Comparison of ENCODE assay signal across 1 cellular context in genomic region chr16:47144559-47144877, GRCh38.
TF ChIP-seq lines count a peak whose summit lies in the region.

No MANE protein-coding gene starts in this region.

TF ChIP-seq in HepG2, 621 proteins besides CTCF, POLR2A, EP300 and RAD21 (continued from another document and continues in another):
- TF ChIP-seq, protein P1, sequence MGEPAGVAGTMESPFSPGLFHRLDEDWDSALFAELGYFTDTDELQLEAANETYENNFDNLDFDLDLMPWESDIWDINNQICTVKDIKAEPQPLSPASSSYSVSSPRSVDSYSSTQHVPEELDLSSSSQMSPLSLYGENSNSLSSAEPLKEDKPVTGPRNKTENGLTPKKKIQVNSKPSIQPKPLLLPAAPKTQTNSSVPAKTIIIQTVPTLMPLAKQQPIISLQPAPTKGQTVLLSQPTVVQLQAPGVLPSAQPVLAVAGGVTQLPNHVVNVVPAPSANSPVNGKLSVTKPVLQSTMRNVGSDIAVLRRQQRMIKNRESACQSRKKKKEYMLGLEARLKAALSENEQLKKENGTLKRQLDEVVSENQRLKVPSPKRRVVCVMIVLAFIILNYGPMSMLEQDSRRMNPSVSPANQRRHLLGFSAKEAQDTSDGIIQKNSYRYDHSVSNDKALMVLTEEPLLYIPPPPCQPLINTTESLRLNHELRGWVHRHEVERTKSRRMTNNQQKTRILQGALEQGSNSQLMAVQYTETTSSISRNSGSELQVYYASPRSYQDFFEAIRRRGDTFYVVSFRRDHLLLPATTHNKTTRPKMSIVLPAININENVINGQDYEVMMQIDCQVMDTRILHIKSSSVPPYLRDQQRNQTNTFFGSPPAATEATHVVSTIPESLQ (CRISPR knock-in tag; conservative IDR thresholded peaks at IDR 0.05) = no peak
- TF ChIP-seq ZNF556 (CRISPR knock-in tag; IDR thresholded peaks at IDR 0.05; ENCODE audit: borderline replicate concordance) = no peak
- TF ChIP-seq NCOA5 (CRISPR knock-in tag; IDR thresholded peaks at IDR 0.05) = no peak
- no peak for TF ChIP-seq MXI1 (IDR thresholded peaks at IDR 0.05; ENCODE audit: borderline replicate concordance, low read depth, low read length)
- TF ChIP-seq RFX1 (IDR thresholded peaks at IDR 0.05) = no peak
- TF ChIP-seq DNMT3B (CRISPR knock-in tag; conservative IDR thresholded peaks at IDR 0.05) = no peak
- TF ChIP-seq RBFOX2 (IDR thresholded peaks at IDR 0.05; ENCODE audit: low read depth, low read length) = no peak
- no peak for TF ChIP-seq PRMT3 (CRISPR knock-in tag; IDR thresholded peaks at IDR 0.05; ENCODE audit: borderline replicate concordance, low read depth)
- TF ChIP-seq ZNF737 (CRISPR knock-in tag; IDR thresholded peaks at IDR 0.05; ENCODE audit: borderline replicate concordance) = no peak
- TF ChIP-seq GMEB1 (CRISPR knock-in tag; IDR thresholded peaks at IDR 0.05; ENCODE audit: borderline replicate concordance) = no peak
- no peak for TF ChIP-seq TCF7 (IDR thresholded peaks at IDR 0.05; ENCODE audit: low read depth)
- no peak for TF ChIP-seq ATF7 (IDR thresholded peaks at IDR 0.05)
- TF ChIP-seq ATF7 (CRISPR knock-in tag; IDR thresholded peaks at IDR 0.05) = no peak
- no peak for TF ChIP-seq ZNF501 (CRISPR knock-in tag; IDR thresholded peaks at IDR 0.05)
- no peak for TF ChIP-seq RCOR2 (CRISPR knock-in tag; IDR thresholded peaks at IDR 0.05)
- no peak for TF ChIP-seq MIER3 (CRISPR knock-in tag; IDR thresholded peaks at IDR 0.05; ENCODE audit: borderline replicate concordance)
- no peak for TF ChIP-seq TCF7L2 (IDR thresholded peaks at IDR 0.05; ENCODE audit: low read depth, low read length)
- peak; percentile 56; the same call in 1 of the 2 replicates for TF ChIP-seq HOXD1 (CRISPR knock-in tag; IDR thresholded peaks at IDR 0.05)
- no peak for TF ChIP-seq POGZ (CRISPR knock-in tag; IDR thresholded peaks at IDR 0.05)
- no peak for TF ChIP-seq ZNF660 (CRISPR knock-in tag; IDR thresholded peaks at IDR 0.05; ENCODE audit: borderline replicate concordance, low read depth)
- no peak for TF ChIP-seq REL (CRISPR knock-in tag; conservative IDR thresholded peaks at IDR 0.05)
- TF ChIP-seq TARDBP (CRISPR knock-in tag; IDR thresholded peaks at IDR 0.05) = no peak
- 0 out of 2 replicates have a peak, but pooled peaks have one; percentile 4 for TF ChIP-seq GABPB1 (CRISPR knock-in tag; IDR thresholded peaks at IDR 0.05)
- TF ChIP-seq CCAR2 (optimal IDR thresholded peaks at IDR 0.05; ENCODE audit: low read depth, low read length) = no peak
- TF ChIP-seq ZNF562 (CRISPR knock-in tag; IDR thresholded peaks at IDR 0.05; ENCODE audit: borderline replicate concordance) = no peak
- no peak for TF ChIP-seq PCBP2 (optimal IDR thresholded peaks at IDR 0.05; ENCODE audit: low read depth, low read length, poor library complexity, severe bottlenecking)
- TF ChIP-seq NKX3-1 (CRISPR knock-in tag; IDR thresholded peaks at IDR 0.05) = no peak
- no peak for TF ChIP-seq BHLHE40 (IDR thresholded peaks at IDR 0.05; ENCODE audit: low read length)
- TF ChIP-seq ZBTB1 (CRISPR knock-in tag; IDR thresholded peaks at IDR 0.05; ENCODE audit: borderline replicate concordance) = no peak
- TF ChIP-seq, protein P2, sequence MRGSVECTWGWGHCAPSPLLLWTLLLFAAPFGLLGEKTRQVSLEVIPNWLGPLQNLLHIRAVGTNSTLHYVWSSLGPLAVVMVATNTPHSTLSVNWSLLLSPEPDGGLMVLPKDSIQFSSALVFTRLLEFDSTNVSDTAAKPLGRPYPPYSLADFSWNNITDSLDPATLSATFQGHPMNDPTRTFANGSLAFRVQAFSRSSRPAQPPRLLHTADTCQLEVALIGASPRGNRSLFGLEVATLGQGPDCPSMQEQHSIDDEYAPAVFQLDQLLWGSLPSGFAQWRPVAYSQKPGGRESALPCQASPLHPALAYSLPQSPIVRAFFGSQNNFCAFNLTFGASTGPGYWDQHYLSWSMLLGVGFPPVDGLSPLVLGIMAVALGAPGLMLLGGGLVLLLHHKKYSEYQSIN (CRISPR knock-in tag; IDR thresholded peaks at IDR 0.05; ENCODE audit: borderline replicate concordance) = no peak
- no peak for TF ChIP-seq BRCA1 (CRISPR knock-in tag; IDR thresholded peaks at IDR 0.05)
- no peak for TF ChIP-seq SALL2 (CRISPR knock-in tag; IDR thresholded peaks at IDR 0.05)
- TF ChIP-seq TRIM24 (CRISPR knock-in tag; IDR thresholded peaks at IDR 0.05) = no peak
- no peak for TF ChIP-seq ZNF720 (CRISPR knock-in tag; IDR thresholded peaks at IDR 0.05)
- no peak for TF ChIP-seq KAT8 (CRISPR knock-in tag; IDR thresholded peaks at IDR 0.05)
- TF ChIP-seq MED13 (CRISPR knock-in tag; IDR thresholded peaks at IDR 0.05) = no peak
- no peak for TF ChIP-seq EHMT2 (IDR thresholded peaks at IDR 0.05; ENCODE audit: borderline replicate concordance, low read depth, low read length)
- no peak for TF ChIP-seq BCLAF1 (IDR thresholded peaks at IDR 0.05)
- TF ChIP-seq, protein P3, sequence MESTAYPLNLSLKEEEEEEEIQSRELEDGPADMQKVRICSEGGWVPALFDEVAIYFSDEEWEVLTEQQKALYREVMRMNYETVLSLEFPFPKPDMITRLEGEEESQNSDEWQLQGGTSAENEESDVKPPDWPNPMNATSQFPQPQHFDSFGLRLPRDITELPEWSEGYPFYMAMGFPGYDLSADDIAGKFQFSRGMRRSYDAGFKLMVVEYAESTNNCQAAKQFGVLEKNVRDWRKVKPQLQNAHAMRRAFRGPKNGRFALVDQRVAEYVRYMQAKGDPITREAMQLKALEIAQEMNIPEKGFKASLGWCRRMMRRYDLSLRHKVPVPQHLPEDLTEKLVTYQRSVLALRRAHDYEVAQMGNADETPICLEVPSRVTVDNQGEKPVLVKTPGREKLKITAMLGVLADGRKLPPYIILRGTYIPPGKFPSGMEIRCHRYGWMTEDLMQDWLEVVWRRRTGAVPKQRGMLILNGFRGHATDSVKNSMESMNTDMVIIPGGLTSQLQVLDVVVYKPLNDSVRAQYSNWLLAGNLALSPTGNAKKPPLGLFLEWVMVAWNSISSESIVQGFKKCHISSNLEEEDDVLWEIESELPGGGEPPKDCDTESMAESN (CRISPR knock-in tag; conservative IDR thresholded peaks at IDR 0.05) = no peak
- TF ChIP-seq TAF1 (CRISPR knock-in tag; IDR thresholded peaks at IDR 0.05) = no peak
- TF ChIP-seq ZNF615 (CRISPR knock-in tag; IDR thresholded peaks at IDR 0.05; ENCODE audit: borderline replicate concordance) = no peak
- TF ChIP-seq RXRB (CRISPR knock-in tag; IDR thresholded peaks at IDR 0.05; ENCODE audit: borderline replicate concordance) = no peak
- no peak; the same call in 1 of the 2 replicates for TF ChIP-seq ZNF274 (CRISPR knock-in tag; IDR thresholded peaks at IDR 0.05)
- no peak for TF ChIP-seq SP5 (CRISPR knock-in tag; IDR thresholded peaks at IDR 0.05; ENCODE audit: borderline replicate concordance, low read depth)
- no peak for TF ChIP-seq HNRNPH1 (optimal IDR thresholded peaks at IDR 0.05; ENCODE audit: low read depth, low read length)
- no peak for TF ChIP-seq KLF13 (CRISPR knock-in tag; IDR thresholded peaks at IDR 0.05)
- TF ChIP-seq SYNCRIP (IDR thresholded peaks at IDR 0.05; ENCODE audit: insufficient read depth, low read depth, low read length) = no peak
- no peak for TF ChIP-seq ZFP62 (CRISPR knock-in tag; IDR thresholded peaks at IDR 0.05)
- peak; percentile 12 for TF ChIP-seq XRCC5 (optimal IDR thresholded peaks at IDR 0.05; ENCODE audit: low read length)
- no peak for TF ChIP-seq PPARG (CRISPR knock-in tag; conservative IDR thresholded peaks at IDR 0.05)
- no peak for TF ChIP-seq SMC3 (IDR thresholded peaks at IDR 0.05; ENCODE audit: low read length)
- TF ChIP-seq ZNF577 (CRISPR knock-in tag; IDR thresholded peaks at IDR 0.05; ENCODE audit: borderline replicate concordance, low read depth) = no peak
- no peak for TF ChIP-seq ZNF83 (CRISPR knock-in tag; IDR thresholded peaks at IDR 0.05; ENCODE audit: borderline replicate concordance)
- no peak for TF ChIP-seq SPEN (CRISPR knock-in tag; IDR thresholded peaks at IDR 0.05; ENCODE audit: low read depth)
- peak; percentile 47; the same call in 1 of the 2 replicates for TF ChIP-seq ZNF619 (CRISPR knock-in tag; IDR thresholded peaks at IDR 0.05)
- TF ChIP-seq ERF (CRISPR knock-in tag; IDR thresholded peaks at IDR 0.05) = no peak
- no peak for TF ChIP-seq SCMH1 (CRISPR knock-in tag; IDR thresholded peaks at IDR 0.05; ENCODE audit: borderline replicate concordance)
- no peak for TF ChIP-seq TGIF2 (CRISPR knock-in tag; IDR thresholded peaks at IDR 0.05)
- TF ChIP-seq ASH2L (IDR thresholded peaks at IDR 0.05; ENCODE audit: insufficient read length, low read depth, low read length) = no peak
- TF ChIP-seq PATZ1 (CRISPR knock-in tag; IDR thresholded peaks at IDR 0.05) = peak; percentile 5; the same call in 1 of the 2 replicates
- no peak for TF ChIP-seq ZFYVE20 (CRISPR knock-in tag; IDR thresholded peaks at IDR 0.05; ENCODE audit: borderline replicate concordance, low read depth)
- no peak for TF ChIP-seq ZNF644 (CRISPR knock-in tag; IDR thresholded peaks at IDR 0.05; ENCODE audit: low read depth)
- no peak for TF ChIP-seq GRHL1 (CRISPR knock-in tag; conservative IDR thresholded peaks at IDR 0.05)
- no peak for TF ChIP-seq ZNF263 (CRISPR knock-in tag; IDR thresholded peaks at IDR 0.05)
- no peak for TF ChIP-seq ARNT (IDR thresholded peaks at IDR 0.05)
- no peak for TF ChIP-seq NRL (CRISPR knock-in tag; IDR thresholded peaks at IDR 0.05; ENCODE audit: borderline replicate concordance)
- TF ChIP-seq GPN1 (CRISPR knock-in tag; IDR thresholded peaks at IDR 0.05; ENCODE audit: borderline replicate concordance) = no peak
